ENCODE assay signal across 9 cellular contexts in genomic region chr10:46529742-46530141, GRCh38. TPM values are rescaled to one million over a fixed set of nuclear protein-coding genes. Genes with fewer than 3 reads are reported as not detected.
"Had no signal": no experiment of that assay in that cellular context is flagged by ENCODE, and none has a peak within 500 bp of the region (broad histone marks: within the 10 kb centered on the region; RNA-seq: fewer than 3 reads in every experiment).

No MANE protein-coding gene starts in this region.

RNA-seq across cellular contexts. Expression of gene GPRIN2, which starts 26.7 kb away (rescaled TPM):
- total RNA-seq: activated B cell treated with CpG ODN at 0.5 μM for 24 hours; activated CD4-positive, alpha-beta memory T cell treated with anti-CD3 and anti-CD28 coated beads, Interleukin-2, amount 10 ng/mL, durations not matched to agents 7 days and 5 days; activated CD8-positive, alpha-beta memory T cell treated with anti-CD3 and anti-CD28 coated beads for 36 hours; activated naive CD8-positive, alpha-beta T cell treated with anti-CD3 and anti-CD28 coated beads, Interleukin-2, amount 10 ng/mL, durations not matched to agents 7 days and 5 days; activated T-cell treated with anti-CD3 and anti-CD28 coated beads, Interleukin-2, amount 50 U/mL, for 72 hours; activated T-helper 2 cell treated with anti-CD3 and anti-CD28 coated beads, Interferon-gamma antibody, Interleukin-2, Interleukin-4, amounts not matched to agents 10 μg/mL and 5 μg/mL and 100 μg/mL, durations not matched to agents 14 hours and 24 hours and 36 hours; MCF 10A; T-helper 17 cell had no signal

RNA-seq across cellular contexts. Expression of gene SYT15, which starts 49.2 kb away (rescaled TPM):
- total RNA-seq: PC-3 had no signal
